Comparison of ENCODE assay signal across 9 cellular contexts in genomic region chr3:185822221-185822956, GRCh38. TPM values are rescaled to one million over a fixed set of nuclear protein-coding genes. Genes with fewer than 3 reads are reported as not detected.
A peak's percentile ranks its signal among the peaks of the same experiment; 100 is the strongest.
DNase-seq lines count a peak whose midpoint lies in the region; ATAC-seq, FAIRE-seq and TF ChIP-seq lines count a peak whose summit lies in the region.
"Had no signal": no experiment of that assay in that cellular context is flagged by ENCODE, and none has a peak within 500 bp of the region (broad histone marks: within the 10 kb centered on the region; RNA-seq: fewer than 3 reads in every experiment).

No MANE protein-coding gene starts in this region.

- peaks cover 10% of the 10 kb centered on the region for H3K36me3 Mint-ChIP-seq in astrocyte (ENCODE audit: low read depth, unreplicated experiment)

- H3K4me3 Mint-ChIP-seq in astrocyte (ENCODE audit: unreplicated experiment), result peak overlapping the region; percentile 91

- no peak for TF ChIP-seq EP300 in upper lobe of left lung (IDR thresholded peaks at IDR 0.05)

- TF ChIP-seq CTCF in heart left ventricle (IDR thresholded peaks at IDR 0.05), result no peak
- TF ChIP-seq CTCF in astrocyte (IDR thresholded peaks at IDR 0.05; ENCODE audit: insufficient read depth, low read depth, low read length), result no peak
- no peak for TF ChIP-seq CTCF in kidney (IDR thresholded peaks at IDR 0.05; ENCODE audit: borderline replicate concordance, extremely low read depth, insufficient read depth)
- TF ChIP-seq CTCF in upper lobe of left lung (IDR thresholded peaks at IDR 0.05), result no peak
- no peak for TF ChIP-seq CTCF in D721Med (IDR thresholded peaks at IDR 0.05; ENCODE audit: insufficient read depth, missing control alignments)

- TF ChIP-seq POLR2A in heart left ventricle (IDR thresholded peaks at IDR 0.05) (no peak), upper lobe of left lung (IDR thresholded peaks at IDR 0.05) (no peak)

- peak overlapping the region; percentile 66 to 84 (median 74) for H3K4me3 ChIP-seq in heart left ventricle
- H3K4me3 ChIP-seq in astrocyte (ENCODE audit: insufficient read depth, low read depth, low read length), result peak overlapping the region; percentile 78
- peak overlapping the region; percentile 70 to 79 for H3K4me3 ChIP-seq in kidney (ENCODE audit: low read length in 2 of 2)
- peak overlapping the region in 3 of 4 donors; percentile 87 to 97 (median 89) for H3K4me3 ChIP-seq in upper lobe of left lung

- H3K9me3 ChIP-seq in heart left ventricle (no peaks in the 10 kb centered on the region), astrocyte (ENCODE audit: insufficient read depth, low read depth, low read length) (no peaks in the 10 kb centered on the region), kidney (ENCODE audit: control insufficient read depth in 1 of 2, low read length in 2 of 2) (no peaks in the 10 kb centered on the region), upper lobe of left lung (no peaks in the 10 kb centered on the region)

- H3K4me1 ChIP-seq in heart left ventricle (peaks cover 0 to 39% (median 7%) of the 10 kb centered on the region in 12 donors), astrocyte (ENCODE audit: insufficient read depth, low read length) (peaks cover 35% of the 10 kb centered on the region), kidney (ENCODE audit: control insufficient read depth in 1 of 2, insufficient read depth in 1 of 2, low read depth in 1 of 2, low read length in 2 of 2) (peaks cover 0 to 8% of the 10 kb centered on the region in 2 donors), upper lobe of left lung (peaks cover 14 to 43% (median 19%) of the 10 kb centered on the region in 4 donors)

- no peak for DNase-seq in heart left ventricle
- no peak for DNase-seq in left cardiac atrium
- DNase-seq in astrocyte (ENCODE audit: low read depth), result peak; percentile 67
- no peak for DNase-seq in kidney
- DNase-seq in upper lobe of left lung, result no peak
- no peak for DNase-seq in occipital lobe (lab: John Stamatoyannopoulos, UW)
- no peak for DNase-seq in D721Med (ENCODE audit: insufficient read length, low spot score)

- H3K9ac ChIP-seq in astrocyte (ENCODE audit: low read length), result peak overlapping the region; percentile 96
- H3K9ac ChIP-seq in kidney (ENCODE audit: low read length in 2 of 2), result peak overlapping the region in 1 of 2 donors; percentile 89

- no peaks in the 10 kb centered on the region for H3K27me3 Mint-ChIP-seq in astrocyte (ENCODE audit: low read depth, unreplicated experiment)

- peak overlapping the region; percentile 95 for H3K27ac Mint-ChIP-seq in astrocyte (ENCODE audit: unreplicated experiment)

- H3K36me3 ChIP-seq in heart left ventricle, result no peaks in the 10 kb centered on the region
- H3K36me3 ChIP-seq in astrocyte (ENCODE audit: insufficient read depth, low read length), result no peaks in the 10 kb centered on the region
- no peaks in the 10 kb centered on the region for H3K36me3 ChIP-seq in kidney (ENCODE audit: control insufficient read depth in 1 of 2, insufficient read depth in 2 of 2, low read length in 2 of 2)
- H3K36me3 ChIP-seq in upper lobe of left lung, result no peaks in the 10 kb centered on the region

- peak overlapping the region; percentile 91 for H3K4me2 ChIP-seq in astrocyte (ENCODE audit: low read length)

- H4K20me1 ChIP-seq in astrocyte (ENCODE audit: insufficient read depth, low read length), result peaks cover 18% of the 10 kb centered on the region

- intact Hi-C loops in heart left ventricle (cut with DNase I), result loop anchor here in 5 of 10 donors (5.0 to 10.0 kb wide), 4 partner anchors 88 to 115 kb away; partner anchors contain the start of gene TRA2B (in 1 of the 5)
- intact Hi-C loops in left cardiac atrium (cut with DNase I), result loop anchor here in 1 of 2 donors (10.0 kb wide), 1 partner anchor 112 kb away; the partner anchor contains the start of gene TRA2B
- intact Hi-C loops in kidney (cut with DNase I), result no loop called here

- 30 to 37% (median 35%) methylated on average over 9 of the region's 9 CpGs for WGBS in heart left ventricle, 4 donors
- WGBS in upper lobe of left lung, 2 donors, result 10 to 15% methylated on average over 9 of the region's 9 CpGs

- no peak overlapping the region for H2AFZ ChIP-seq in astrocyte (ENCODE audit: low read depth, low read length)

- peaks cover 2% of the 10 kb centered on the region for H3K9me3 Mint-ChIP-seq in astrocyte (ENCODE audit: unreplicated experiment)

- H3K4me1 Mint-ChIP-seq in astrocyte (ENCODE audit: low read depth, unreplicated experiment), result peaks cover 23% of the 10 kb centered on the region

- H3K79me2 ChIP-seq in astrocyte (ENCODE audit: insufficient read depth, low read length), result peaks cover 90% of the 10 kb centered on the region

- H3K27ac ChIP-seq in heart left ventricle (peak overlapping the region in 4 of 12 donors; percentile 26 to 83 (median 60)), astrocyte (ENCODE audit: low read depth, low read length) (peak overlapping the region; percentile 92), kidney (ENCODE audit: low read depth in 2 of 2, low read length in 2 of 2) (no peak overlapping the region), upper lobe of left lung (peak overlapping the region in 3 of 4 donors; percentile 2 to 98 (median 87))
- H3K27ac ChIP-seq: HL-60 had no signal

- FAIRE-seq in astrocyte (lab: Jason Lieb, UNC) (peak; percentile 93), kidney (lab: Jason Lieb, UNC) (no peak), D721Med (lab: Jason Lieb, UNC) (no peak)

- H3K27me3 ChIP-seq in heart left ventricle, result peaks cover 0 to 56% (median 9%) of the 10 kb centered on the region in 9 donors
- H3K27me3 ChIP-seq in astrocyte (ENCODE audit: insufficient read depth, low read length), result no peaks in the 10 kb centered on the region
- H3K27me3 ChIP-seq in upper lobe of left lung, result no peaks in the 10 kb centered on the region

- no peak for ATAC-seq in heart left ventricle
- ATAC-seq in left cardiac atrium, result no peak
- ATAC-seq in upper lobe of left lung (ENCODE audit: low FRiP score in 2 of 2), result no peak
- no peak for ATAC-seq in HG03095 (IDR thresholded peaks at IDR 0.05; ENCODE audit: unreplicated experiment)

RNA-seq across cellular contexts. Expression of gene IGF2BP2, which starts 2.5 kb away (rescaled TPM):
- total RNA-seq in heart left ventricle, result 10 to 100 TPM; 11.2 to 21.8 (median 16.8) TPM
- polyA plus RNA-seq in heart left ventricle, result 10 to 100 TPM in 1 of 2 donors, 1 to 10 TPM in 1; 5.9 to 18.5 TPM
- total RNA-seq in left cardiac atrium, result 10 to 100 TPM; 12.8 to 14.2 TPM
- total RNA-seq in astrocyte, result 128 and 162 TPM in 2 replicates
- total RNA-seq in kidney, result 26.9 TPM
- polyA plus RNA-seq in kidney (ENCODE audit: insufficient read depth, low read depth, low replicate concordance), result 7.7 TPM
- total RNA-seq in upper lobe of left lung, result 10 to 100 TPM; 11.4 to 60.3 (median 24.9) TPM
- total RNA-seq in occipital lobe, result 27.0 TPM

Comparison
In these comparisons a context has a peak if more than half of its experiments do, and no peak if none do; other contexts are left out.
1. H3K27ac ChIP-seq: peak in astrocyte (single experiment) and upper lobe of left lung (3 of 4); none in kidney (0 of 2).
2. Peak in every context shown above with its lines, with median percentiles within 50 percentile points of each other: H3K4me3 ChIP-seq.